ENCODE assay signal across 8 cellular contexts in the genomic region with DNA sequence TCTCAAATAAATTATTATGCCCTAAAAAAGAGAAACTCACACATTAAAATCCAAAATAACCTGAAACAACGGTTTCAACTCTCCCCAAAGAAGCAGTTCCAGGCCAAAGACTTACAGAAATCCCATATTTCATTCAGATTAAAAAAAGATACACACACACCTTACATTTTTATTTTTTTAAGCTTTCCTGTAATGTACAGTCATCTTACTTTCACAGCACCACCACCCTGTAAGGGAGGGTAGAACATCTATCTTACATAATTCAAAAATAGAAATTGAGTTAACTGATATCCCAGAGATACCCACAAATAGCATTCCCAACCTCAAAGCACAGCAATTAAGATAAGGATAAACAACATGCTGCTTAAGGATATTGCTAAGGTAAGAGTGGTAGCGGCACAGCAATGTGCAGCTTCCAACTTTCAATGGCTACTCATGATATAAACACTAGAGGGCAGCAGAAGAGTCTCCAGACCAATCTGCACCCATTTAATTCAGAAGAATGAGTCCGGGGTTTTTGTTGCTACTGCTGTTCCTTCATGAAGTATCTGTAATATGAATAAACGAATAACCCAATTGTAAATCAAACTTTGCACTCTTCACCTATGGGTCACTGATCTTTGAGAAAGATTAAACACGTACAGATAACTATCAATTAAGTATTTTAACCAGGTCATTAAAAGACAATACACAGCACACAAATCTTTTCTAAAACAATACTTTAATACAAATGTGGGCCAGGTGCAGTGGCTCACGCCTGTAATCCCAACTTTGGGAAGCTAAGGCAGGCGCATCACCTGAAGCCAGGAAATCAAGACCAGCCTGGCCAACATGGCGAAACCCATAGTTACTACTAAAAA. TPM values are rescaled to one million over a fixed set of nuclear protein-coding genes. Genes with fewer than 3 reads are reported as not detected.
DNase-seq lines count a peak whose midpoint lies in the region; ATAC-seq and TF ChIP-seq lines count a peak whose summit lies in the region.

No MANE protein-coding gene starts in this region.

- TF ChIP-seq CTCF in fibroblast of mammary gland (conservative IDR thresholded peaks at IDR 0.05; ENCODE audit: control insufficient read depth, insufficient read depth, low read depth, low read length) (peak; percentile 66), neutrophil (IDR thresholded peaks at IDR 0.05) (peak; percentile 38)

- H3K9me3 ChIP-seq in neutrophil, result no peaks in the 10 kb centered on the region

- no peak overlapping the region for H3K27ac ChIP-seq in neutrophil

- DNase-seq in DMS153 (lab: John Stamatoyannopoulos, UW) (peak; percentile 4), HT-29 (ENCODE audit: low spot score) (peak; percentile 76), RPMI7951 (ENCODE audit: low read depth) (peak; percentile 45), fibroblast of mammary gland (ENCODE audit: low read depth) (peak; percentile 53)
- DNase-seq in stimulated activated CD4-positive, alpha-beta T cell treated with anti-CD3 and anti-CD28 coated beads, Interleukin-15, amount 100 ng/mL, for 24 hours, result no peak
- DNase-seq in effector CD4-positive, alpha-beta T cell, result no peak

- no peak overlapping the region for H3K4me3 ChIP-seq in fibroblast of mammary gland (ENCODE audit: control insufficient read depth, low read depth, low read length)
- H3K4me3 ChIP-seq in neutrophil (ENCODE audit: low read depth in 1 of 2, low read length in 1 of 2), result no peak overlapping the region

- H3K4me1 ChIP-seq in neutrophil (ENCODE audit: control insufficient read depth in 1 of 2, insufficient read depth in 1 of 2, low read depth in 1 of 2, low read length in 1 of 2), result no peaks in the 10 kb centered on the region

- peaks cover 5% of the 10 kb centered on the region for H3K36me3 ChIP-seq in neutrophil

- ATAC-seq in HG02970 (IDR thresholded peaks at IDR 0.05; ENCODE audit: low FRiP score, unreplicated experiment), result no peak

- no peaks in the 10 kb centered on the region for H3K27me3 ChIP-seq in neutrophil

RNA-seq across cellular contexts. Expression of a gene that starts 11.3 kb away (rescaled TPM):
- 20.5 and 21.5 TPM in 2 replicates for total RNA-seq in HT-29 (2014; rRNA removed; shearing (Covaris generic))
- 21.9 and 26.6 TPM in 2 replicates for total RNA-seq in RPMI7951 (2014; rRNA removed; shearing (Covaris generic))

Comparison
In these comparisons a context has a peak if more than half of its experiments do, and no peak if none do; other contexts are left out.
1. DNase-seq: peak in DMS153 (single experiment), HT-29 (single experiment), RPMI7951 (single experiment) and fibroblast of mammary gland (single experiment); none in stimulated activated CD4-positive, alpha-beta T cell treated with anti-CD3 and anti-CD28 coated beads, Interleukin-15, amount 100 ng/mL, for 24 hours (single experiment) and effector CD4-positive, alpha-beta T cell (single experiment).